Comparison of ENCODE assay signal across 24 cellular contexts in the genomic region with DNA sequence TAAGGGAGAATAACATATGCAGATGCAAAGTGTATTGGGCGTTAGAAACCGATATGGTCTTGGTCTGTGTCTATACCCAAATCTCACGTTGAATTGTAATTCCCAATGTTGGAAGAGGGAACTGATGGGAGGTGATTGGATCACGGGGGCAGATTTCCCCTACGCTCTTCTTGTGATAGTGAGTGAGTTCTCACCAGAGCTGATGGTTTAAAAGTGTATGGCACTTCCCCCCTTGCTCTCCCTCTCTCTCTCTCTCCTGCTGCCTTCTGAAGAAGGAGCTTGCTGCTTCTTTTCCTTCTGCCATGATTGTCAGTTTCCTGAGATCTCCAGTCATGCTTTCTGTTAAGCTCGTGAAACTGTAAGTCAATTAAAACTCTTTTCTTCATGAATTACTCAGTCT.
A peak's percentile ranks its signal among the peaks of the same experiment; 100 is the strongest.
DNase-seq lines count a peak whose midpoint lies in the region; ATAC-seq and TF ChIP-seq lines count a peak whose summit lies in the region.
"Had no signal": no experiment of that assay in that cellular context is flagged by ENCODE, and none has a peak within 500 bp of the region (broad histone marks: within the 10 kb centered on the region; RNA-seq: fewer than 3 reads in every experiment).

No MANE protein-coding gene starts in this region.

- TF ChIP-seq CTCF in PC-3 (conservative IDR thresholded peaks at IDR 0.05; ENCODE audit: low read depth, low read length): no peak
- TF ChIP-seq CTCF in type B pancreatic cell (conservative IDR thresholded peaks at IDR 0.05): no peak

- POLR2A ChIA-PET in PC-3 (lab: Charles Lee; ENCODE audit: unreplicated experiment): no interaction called here

- no TSS peak for BruUV-seq in PC-3 (replicated peaks; lab: Mats Ljungman, UMichigan)

- H3K9me2 ChIP-seq in PC-3 (replicated peaks; ENCODE audit: low read length): no peaks in the 10 kb centered on the region

- H3K27me3 ChIP-seq in PC-3 (ENCODE audit: low read length): no peaks in the 10 kb centered on the region

- no peaks in the 10 kb centered on the region for H3K27me3 Mint-ChIP-seq in type B pancreatic cell
- H3K27me3 Mint-ChIP-seq: T-helper 17 cell had no signal

- no peaks in the 10 kb centered on the region for H3K36me3 Mint-ChIP-seq in type B pancreatic cell
- H3K36me3 Mint-ChIP-seq: CD14-positive monocyte had no signal

- ATAC-seq in PC-3 (no peak), HG03175 (IDR thresholded peaks at IDR 0.05; ENCODE audit: unreplicated experiment) (no peak)
- ATAC-seq: GM12878, T-helper 17 cell had no signal

- no peaks in the 10 kb centered on the region for H3F3A ChIP-seq in PC-3 (ENCODE audit: low read length, unreplicated experiment)

- no peaks in the 10 kb centered on the region for H3K79me2 ChIP-seq in PC-3 (ENCODE audit: low read length)

- no peak overlapping the region for H3K9ac ChIP-seq in PC-3 (ENCODE audit: low read length)

- H3K27ac Mint-ChIP-seq in type B pancreatic cell: no peak overlapping the region
- H3K27ac Mint-ChIP-seq: CD14-positive monocyte, T-helper 17 cell had no signal

- no peaks in the 10 kb centered on the region for H4K20me1 ChIP-seq in PC-3 (ENCODE audit: low read length)

- no peaks in the 10 kb centered on the region for H3K4me1 Mint-ChIP-seq in type B pancreatic cell (ENCODE audit: unreplicated experiment)
- H3K4me1 Mint-ChIP-seq: CD14-positive monocyte, T-helper 17 cell had no signal

- peak overlapping the region; percentile 35; the same call in 1 of the 2 replicates for H3K4me3 ChIP-seq in PC-3 (ENCODE audit: low read length)
- H3K4me3 ChIP-seq: GM12878, HAP-1, SK-N-MC had no signal

- H3K27ac ChIP-seq in PC-3 (ENCODE audit: low read length): no peak overlapping the region
- H3K27ac ChIP-seq: HL-60, SK-N-MC had no signal

- H3K36me3 ChIP-seq in PC-3 (ENCODE audit: low read depth, low read length): no peaks in the 10 kb centered on the region
- H3K36me3 ChIP-seq: HAP-1 had no signal

- intact Hi-C loops in PC-3 (cut with micrococcal nuclease): no loop called here

- H3K4me1 ChIP-seq in PC-3 (ENCODE audit: insufficient read depth, low read length): no peaks in the 10 kb centered on the region
- H3K4me1 ChIP-seq: HAP-1 had no signal

- DNase-seq in NCI-H510A treated with DMSO at 0.1 percent for 48 hours (lab: John Stamatoyannopoulos, UW) (peak; percentile 62), NCI-H510A (lab: John Stamatoyannopoulos, UW) (no peak), NCI-H2227 treated with DMSO at 0.1 percent for 48 hours (lab: John Stamatoyannopoulos, UW) (peak; percentile 28), PC-3 (no peak), NCI-H1105 (lab: John Stamatoyannopoulos, UW) (no peak), NCI-H345 (lab: John Stamatoyannopoulos, UW) (no peak), type B pancreatic cell (ENCODE audit: extremely low spot score, unreplicated experiment) (no peak)
- DNase-seq: 8988T, DMS79, KG1, NCI-H1092 treated with DMSO at 0.1 percent for 48 hours, NCI-H146, NCI-H2029, NCI-H69, RPMI8226, SHP77, SW 1271, T-helper 17 cell had no signal

- no peak overlapping the region for H3K4me3 Mint-ChIP-seq in type B pancreatic cell
- H3K4me3 Mint-ChIP-seq: CD14-positive monocyte, T-helper 17 cell had no signal

- CTCF ChIA-PET in PC-3 (lab: Charles Lee): no interaction called here

- peak overlapping the region; percentile 39 for H3K4me2 ChIP-seq in PC-3 (ENCODE audit: low read length)

- H2AFZ ChIP-seq in PC-3 (ENCODE audit: low read length): peak overlapping the region; percentile 69; the same call in 1 of the 2 replicates

- no peaks in the 10 kb centered on the region for H3K9me3 ChIP-seq in PC-3 (ENCODE audit: low read length)
- H3K9me3 ChIP-seq: HAP-1 had no signal

- no peaks in the 10 kb centered on the region for H3K9me3 Mint-ChIP-seq in type B pancreatic cell

Comparison
In these comparisons a context has a peak if more than half of its experiments do, and no peak if none do; other contexts are left out.
1. DNase-seq: peak in NCI-H510A treated with DMSO at 0.1 percent for 48 hours (single experiment) and NCI-H2227 treated with DMSO at 0.1 percent for 48 hours (single experiment); none in NCI-H510A (single experiment), PC-3 (single experiment), NCI-H1105 (single experiment), NCI-H345 (single experiment) and type B pancreatic cell (single experiment).